Comparison of ENCODE assay signal across 23 cellular contexts in genomic region chr11:72653616-72654000, GRCh38. TPM values are rescaled to one million over a fixed set of nuclear protein-coding genes. Genes with fewer than 3 reads are reported as not detected.
DNase-seq lines count a peak whose midpoint lies in the region; ATAC-seq, FAIRE-seq and TF ChIP-seq lines count a peak whose summit lies in the region.
"Had no signal": no experiment of that assay in that cellular context is flagged by ENCODE, and none has a peak within 500 bp of the region (broad histone marks: within the 10 kb centered on the region; RNA-seq: fewer than 3 reads in every experiment).

No MANE protein-coding gene starts in this region.

- H3K27me3 ChIP-seq in BLaER1: no peaks in the 10 kb centered on the region
- H3K27me3 ChIP-seq in K562 (ENCODE audit: control insufficient read depth in 2 of 2, insufficient read depth in 2 of 2, low read length in 2 of 2): peaks cover 0 to 16% of the 10 kb centered on the region in 2 experiments; a peak in 2 of 5 replicates
- H3K27me3 ChIP-seq in H1 (replicated peaks in 1 of 4; ENCODE audit: control insufficient read depth in 3 of 4, extremely low read depth in 1 of 4, insufficient read depth in 3 of 4, low read length in 3 of 4): no peaks in the 10 kb centered on the region; a peak in 1 of 7 replicates
- H3K27me3 ChIP-seq in HAP-1 (ENCODE audit: low read depth): peaks cover 1% of the 10 kb centered on the region
- H3K27me3 ChIP-seq: SJSA1 had no signal

- 0% methylated on average over 6 of the region's 6 CpGs for WGBS in K562 (ENCODE audit: insufficient coverage, low coverage, missing lambda C conversion rate)
- WGBS in H1 (ENCODE audit: extremely low coverage in 1 of 2, insufficient coverage in 1 of 2, insufficient read length in 1 of 2, insufficient replicate concordance in 2 of 2, low coverage in 1 of 2, low lambda C conversion rate in 2 of 2, missing lambda C conversion rate in 1 of 2), 2 experiments: 93% methylated on average over 6 of the region's 6 CpGs; no CpG with 5 or more reads in 1 of the 2 experiments

- no peak overlapping the region for H3K18ac ChIP-seq in H1 (ENCODE audit: extremely low read depth, low read length)

- FAIRE-seq in K562 (lab: Jason Lieb, UNC) (peak; percentile 51), H1 (lab: Jason Lieb, UNC) (no peak)
- FAIRE-seq: GM18507, HTR-8/SVneo had no signal

- no peaks in the 10 kb centered on the region for H3K36me3 Mint-ChIP-seq in neural crest cell (ENCODE audit: low read depth)
- H3K36me3 Mint-ChIP-seq: CD4-positive, CD25-positive, alpha-beta regulatory T cell had no signal

- TF ChIP-seq POLR2A in K562 (conservative IDR thresholded peaks at IDR 0.05): no peak
- TF ChIP-seq POLR2A in H1 (IDR thresholded peaks at IDR 0.05; ENCODE audit: control extremely low read depth in 1 of 2, low read depth in 2 of 2, low read length in 2 of 2): no peak

- no peak overlapping the region for H4K8ac ChIP-seq in H1 (ENCODE audit: extremely low read depth, insufficient read depth, low read length)

- H3K23me2 ChIP-seq in H1 (ENCODE audit: low read depth, low read length): peaks cover 2% of the 10 kb centered on the region; the same call in 1 of the 2 replicates

- no peak overlapping the region for H3K27ac ChIP-seq in BLaER1
- H3K27ac ChIP-seq in K562 (ENCODE audit: extremely low read depth, low read depth, low read length): no peak overlapping the region
- H3K27ac ChIP-seq in H1 (ENCODE audit: low read depth, low read length): no peak overlapping the region
- H3K27ac ChIP-seq: 22Rv1, GM23248, SJSA1 had no signal

- H3K79me1 ChIP-seq in H1 (ENCODE audit: low read depth, low read length): no peaks in the 10 kb centered on the region

- H3K4me3 Mint-ChIP-seq in neural crest cell: no peak overlapping the region
- H3K4me3 Mint-ChIP-seq: B cell; CD4-positive, CD25-positive, alpha-beta regulatory T cell; HFFc6 had no signal

- H3K4me1 ChIP-seq in BLaER1 (peaks cover 28% of the 10 kb centered on the region), K562 (replicated peaks in 1 of 2; ENCODE audit: control insufficient read depth in 2 of 2, insufficient read depth in 2 of 2, low read length in 2 of 2) (peaks cover 15 to 26% of the 10 kb centered on the region in 2 experiments; a peak in 4 of 5 replicates), H1 (replicated peaks in 1 of 4; ENCODE audit: control insufficient read depth in 3 of 4, insufficient read depth in 4 of 4, low read length in 3 of 4) (peaks cover 0 to 12% (median 7%) of the 10 kb centered on the region in 4 experiments; a peak in 4 of 7 replicates), HAP-1 (no peaks in the 10 kb centered on the region)
- H3K4me1 ChIP-seq: SJSA1 had no signal

- H3K23ac ChIP-seq in H1 (ENCODE audit: insufficient read length): no peak overlapping the region

- no peak overlapping the region for H2BK15ac ChIP-seq in H1 (ENCODE audit: low read length)

- CTCF ChIA-PET in K562 (lab: Yijun Ruan, JAX; ENCODE audit: low intra/inter-chr PET ratio): no interaction called here
- CTCF ChIA-PET in H1 (lab: Charles Lee; ENCODE audit: partially characterized antibody): interaction anchor here (1.2 to 39.6 kb wide), 8 partner anchors 10 to 64 kb away, joined by 3 to 624 read pairs (median 18); no protein-coding TSS in a partner anchor

- H2BK5ac ChIP-seq in H1 (ENCODE audit: low read depth, low read length): no peak overlapping the region

- H3K27me3 Mint-ChIP-seq in neural crest cell (ENCODE audit: low read depth): no peaks in the 10 kb centered on the region
- H3K27me3 Mint-ChIP-seq: CD4-positive, CD25-positive, alpha-beta regulatory T cell had no signal

- H3K27ac Mint-ChIP-seq in neural crest cell (ENCODE audit: unreplicated experiment): peak overlapping the region; percentile 94
- H3K27ac Mint-ChIP-seq: HFFc6 had no signal

- H2BK20ac ChIP-seq in H1 (ENCODE audit: low read length): peak overlapping the region; percentile 90

- H3K9ac ChIP-seq in BLaER1: no peak overlapping the region
- H3K9ac ChIP-seq in K562 (ENCODE audit: insufficient read depth in 1 of 2, low read depth in 2 of 2, low read length in 2 of 2): peak overlapping the region in 1 of 2 experiments; percentile 62; a peak in 2 of 4 replicates
- H3K9ac ChIP-seq in H1 (replicated peaks in 1 of 4; ENCODE audit: extremely low read depth in 1 of 4, low read depth in 3 of 4, low read length in 3 of 4): no peak overlapping the region
- H3K9ac ChIP-seq: GM23248 had no signal

- 0 out of 2 replicates have a peak overlapping the region, but pooled peaks have one; percentile 39 for H2BK12ac ChIP-seq in H1 (ENCODE audit: low read depth, low read length)

- no TSS peak for BruUV-seq in K562 (replicated peaks; lab: Mats Ljungman, UMichigan)

- H2AFZ ChIP-seq in K562 (ENCODE audit: low read depth, low read length) (no peak overlapping the region), H1 (ENCODE audit: low read length) (no peak overlapping the region)
- H2AFZ ChIP-seq: GM23248 had no signal

- H4K5ac ChIP-seq in H1 (ENCODE audit: insufficient read length, low read depth, low read length): no peak overlapping the region

- H3K9me3 ChIP-seq in BLaER1: no peaks in the 10 kb centered on the region
- H3K9me3 ChIP-seq in K562 (replicated peaks; ENCODE audit: control insufficient read depth, insufficient read depth, low read depth, low read length): no peaks in the 10 kb centered on the region
- H3K9me3 ChIP-seq in H1 (ENCODE audit: insufficient read depth in 2 of 2, low read depth in 1 of 2, low read length in 1 of 2): no peaks in the 10 kb centered on the region
- no peaks in the 10 kb centered on the region for H3K9me3 ChIP-seq in HAP-1
- H3K9me3 ChIP-seq: SJSA1 had no signal

- no peaks in the 10 kb centered on the region for H3K9me3 Mint-ChIP-seq in neural crest cell
- H3K9me3 Mint-ChIP-seq: CD4-positive, CD25-positive, alpha-beta regulatory T cell; H9; HFFc6 had no signal

- intact Hi-C loops in K562 (cut with micrococcal nuclease): no loop called here

- no peak overlapping the region for H3K14ac ChIP-seq in H1 (ENCODE audit: insufficient read length)

- peak overlapping the region; percentile 53; the same call in 1 of the 2 replicates for H2AK5ac ChIP-seq in H1 (ENCODE audit: low read depth, low read length)

- H3K36me3 ChIP-seq in BLaER1: no peaks in the 10 kb centered on the region
- H3K36me3 ChIP-seq in K562 (ENCODE audit: control insufficient read depth, insufficient read depth, low read length): no peaks in the 10 kb centered on the region
- no peaks in the 10 kb centered on the region for H3K36me3 ChIP-seq in H1 (ENCODE audit: control insufficient read depth in 2 of 4, insufficient read depth in 4 of 4, low read length in 3 of 4)
- H3K36me3 ChIP-seq in HAP-1 (replicated peaks): no peaks in the 10 kb centered on the region
- H3K36me3 ChIP-seq: SJSA1 had no signal

- H3K4me1 Mint-ChIP-seq in neural crest cell: peaks cover 27% of the 10 kb centered on the region
- H3K4me1 Mint-ChIP-seq: B cell; CD4-positive, CD25-positive, alpha-beta regulatory T cell had no signal

- no peak overlapping the region for H2BK120ac ChIP-seq in H1 (replicated peaks; ENCODE audit: low read depth, low read length)

- in situ Hi-C loops in K562 (cut with MboI): no loop called here
- in situ Hi-C loops in HAP-1 (cut with MboI; ENCODE audit: low sequenced_read_pairs): no loop called here

- H3K4me3 ChIP-seq in BLaER1: no peak overlapping the region
- no peak overlapping the region for H3K4me3 ChIP-seq in K562
- H3K4me3 ChIP-seq in H1 (ENCODE audit: extremely low read depth in 1 of 4, insufficient read depth in 2 of 4, low read depth in 3 of 4, low read length in 4 of 4): no peak overlapping the region
- no peak overlapping the region for H3K4me3 ChIP-seq in HAP-1
- H3K4me3 ChIP-seq: GM23248, SJSA1 had no signal

- TF ChIP-seq RAD21 in K562 (CRISPR knock-in tag; conservative IDR thresholded peaks at IDR 0.05 in 1 of 2, IDR thresholded peaks at IDR 0.05 in 1 of 2): no peak
- TF ChIP-seq RAD21 in H1 (IDR thresholded peaks at IDR 0.05 in 1 of 2, conservative IDR thresholded peaks at IDR 0.05 in 1 of 2; ENCODE audit: low read depth in 2 of 2, low read length in 2 of 2): no peak

- TF ChIP-seq CTCF in K562 (IDR thresholded peaks at IDR 0.05 in 2 of 3, conservative IDR thresholded peaks at IDR 0.05 in 1 of 3; ENCODE audit: insufficient read depth in 2 of 3, low read depth in 1 of 3, low read length in 3 of 3): no peak
- TF ChIP-seq CTCF in H1 (IDR thresholded peaks at IDR 0.05; ENCODE audit: control extremely low read depth in 1 of 3, insufficient read depth in 1 of 3, low read depth in 1 of 3, low read length in 3 of 3): no peak
- TF ChIP-seq CTCF in neural crest cell (conservative IDR thresholded peaks at IDR 0.05): no peak

- H3K79me2 ChIP-seq in K562 (ENCODE audit: control insufficient read depth, insufficient read depth, low read length) (no peaks in the 10 kb centered on the region), H1 (ENCODE audit: control insufficient read depth in 1 of 2, insufficient read depth in 2 of 2, low read length in 2 of 2) (no peaks in the 10 kb centered on the region)

- H3K4me2 ChIP-seq in BLaER1: peak overlapping the region; percentile 66
- peak overlapping the region; percentile 45; the same call in 1 of the 2 replicates for H3K4me2 ChIP-seq in K562 (ENCODE audit: insufficient read depth, low read length)
- 0 out of 4 replicates have a peak overlapping the region, but pooled peaks of 1 of the 2 experiments have one; percentile 11 for H3K4me2 ChIP-seq in H1 (ENCODE audit: insufficient read depth in 1 of 2, low read depth in 2 of 2, low read length in 2 of 2)

- no peak overlapping the region for H3K4ac ChIP-seq in H1 (replicated peaks; ENCODE audit: insufficient read length, low read depth, low read length)

- no peaks in the 10 kb centered on the region for H4K20me1 ChIP-seq in BLaER1
- 0 out of 2 replicates have a peak, but pooled peaks cover 4% of the 10 kb centered on the region for H4K20me1 ChIP-seq in K562 (replicated peaks; ENCODE audit: control insufficient read depth, insufficient read depth, low read length)
- H4K20me1 ChIP-seq in H1 (replicated peaks in 1 of 2; ENCODE audit: control insufficient read depth in 1 of 2, insufficient read depth in 2 of 2, low read length in 2 of 2): peaks cover 0 to 2% of the 10 kb centered on the region in 2 experiments

- DNase-seq in K562 (ENCODE audit: extremely low read depth in 1 of 4, low spot score in 3 of 4) (no peak), H1 (ENCODE audit: low read depth in 1 of 2, low spot score in 2 of 2) (no peak), neural crest cell (ENCODE audit: low read depth, low spot score) (no peak), NCI-H2081 (lab: John Stamatoyannopoulos, UW) (no peak), HAP-1 (ENCODE audit: low spot score in 2 of 2) (no peak)
- DNase-seq in stimulated activated CD4-positive, alpha-beta T cell treated with anti-CD3 and anti-CD28 coated beads, Interleukin-2, amount 100 ng/mL, for 24 hours: no peak
- DNase-seq: CD4-positive, CD25-positive, alpha-beta regulatory T cell; GM23248; HFFc6; KBM-7; MV-4-11; NCI-H2029 treated with DMSO at 0.1 percent for 48 hours; Right ventricle myocardium superior; RPMI8226 had no signal

- H3K56ac ChIP-seq in H1 (replicated peaks; ENCODE audit: insufficient read length, low read depth, low read length): no peak overlapping the region

- H4K91ac ChIP-seq in H1 (replicated peaks; ENCODE audit: insufficient read length, low read length): no peak overlapping the region

- no peak for TF ChIP-seq EP300 in K562 (IDR thresholded peaks at IDR 0.05; ENCODE audit: low read length)
- no peak for TF ChIP-seq EP300 in H1 (IDR thresholded peaks at IDR 0.05; ENCODE audit: borderline replicate concordance in 1 of 2, low read depth in 2 of 2, low read length in 2 of 2)

- POLR2A ChIA-PET in K562 (lab: Yijun Ruan, JAX) (interaction anchor here (0.6 to 1.2 kb wide), 3 partner anchors 28 to 488 kb away, joined by 3 to 5 read pairs (median 3); partner anchors contain the start of gene FCHSD2), H1 (lab: Charles Lee; ENCODE audit: partially characterized antibody) (interaction anchor here (2.0 kb wide), 1 partner anchor 27 kb away, joined by 7 read pairs; no protein-coding TSS in a partner anchor)

- no peak for ATAC-seq in K562
- ATAC-seq in GM21576 (IDR thresholded peaks at IDR 0.05; ENCODE audit: unreplicated experiment): no peak

- H3K9me1 ChIP-seq in K562 (ENCODE audit: control insufficient read depth, insufficient read depth, low read length): no peaks in the 10 kb centered on the region

RNA-seq across cellular contexts. Expression of gene PDE2A, which starts 20.6 kb away (rescaled TPM):
- total RNA-seq in K562 (2011; cell fraction: chromatin; rRNA removed; ENCODE audit: low replicate concordance): 33.8 and 109 TPM in 2 replicates
- 31.6 and 45.0 TPM in 2 replicates for total RNA-seq in K562 (2011; cell fraction: nucleolus; rRNA removed)
- total RNA-seq in K562 (2011; cell fraction: nucleoplasm; rRNA removed): 31.0 and 37.9 TPM in 2 replicates
- total RNA-seq in K562 (2014; rRNA removed) (0.45 and 1.6 TPM in 2 replicates), K562 (2014; rRNA removed; fragmentation: Illumina TruSeq; extraction: Trizol) (0.47 and 1.4 TPM in 2 replicates), K562 (2015; rRNA removed; fragmentation: Illumina TruSeq; extraction: Trizol) (0.07 and 0.11 TPM in 2 replicates), K562 (2021) (1.1 and 3.4 TPM in 2 replicates), neural crest cell (2.0 and 3.0 TPM in 2 replicates)
- polyA plus RNA-seq in K562 (2011; rRNA removed) (4.3 and 15.2 TPM in 2 replicates), K562 (2014; fragmentation: Illumina TruSeq; extraction: Trizol) (1.3 and 2.2 TPM in 2 replicates), K562 (2014; fragmentation: Nextera tagmentation; extraction: Ambion mirVana) (under 1 TPM in 1 of 2 experiments, not detected in 1; 0.21 TPM), K562 (2014; rRNA removed) (1.0 and 1.6 TPM in 2 replicates), H1 (2011; rRNA removed) (7.1 and 10.0 TPM in 2 replicates)
- polyA plus RNA-seq in K562 (2011; cell fraction: cytosol; rRNA removed): 3.3 and 12.5 TPM in 2 replicates
- polyA plus RNA-seq in K562 (2011; cell fraction: nucleus; rRNA removed): 25.6 and 137 TPM in 2 replicates
- polyA plus RNA-seq in K562 (2012): 1.4 and 2.1 TPM in 2 replicates
- polyA minus RNA-seq in K562 (2011; rRNA and poly(A)+ RNA removed): 3.2 and 18.9 TPM in 2 replicates
- polyA minus RNA-seq in K562 (2011; cell fraction: cytosol; rRNA and poly(A)+ RNA removed): 1.7 and 6.5 TPM in 2 replicates
- 15.6 and 36.5 TPM in 2 replicates for polyA minus RNA-seq in K562 (2011; cell fraction: nucleus; rRNA and poly(A)+ RNA removed)
- total RNA-seq in H1 (2021; fragmentation: NEBNext Ultra II Directional; extraction: Animal tissue kit (Norgen Biotek cat#: 25700)): 3.4 and 5.0 TPM in 2 replicates
- 5.7 TPM for polyA plus RNA-seq in H1 (2011; cell fraction: cytosol; rRNA removed)
- 14.6 TPM for polyA plus RNA-seq in H1 (2011; cell fraction: nucleus; rRNA removed)
- polyA plus RNA-seq in H1 (2012, experiment 1 of 2): 1.8 to 6.8 TPM (median 3.9 TPM) in 4 replicates
- polyA plus RNA-seq in H1 (2012, experiment 2 of 2): 2.9 TPM
- 4.1 TPM for polyA plus RNA-seq in H1 (2013, experiment 1 of 2)
- polyA plus RNA-seq in H1 (2013, experiment 2 of 2): 4.8 TPM
- polyA minus RNA-seq in H1 (2011; rRNA and poly(A)+ RNA removed): 5.9 and 10.1 TPM in 2 replicates
- 2.1 TPM for polyA minus RNA-seq in H1 (2011; cell fraction: cytosol; rRNA and poly(A)+ RNA removed)
- polyA minus RNA-seq in H1 (2011; cell fraction: nucleus; rRNA and poly(A)+ RNA removed): 6.0 TPM
- total RNA-seq: G401, SJSA1 had no signal
- polyA plus RNA-seq: CD4-positive, CD25-positive, alpha-beta regulatory T cell had no signal
